ENCODE assay signal across 1 cellular context in genomic region chr11:111601636-111601978, GRCh38.
TF ChIP-seq lines count a peak whose summit lies in the region.

No MANE protein-coding gene starts in this region.

TF ChIP-seq in K562, 482 proteins besides CTCF, POLR2A, EP300 and RAD21 (continued from another document and continues in another):
- TF ChIP-seq CHD7 (IDR thresholded peaks at IDR 0.05; ENCODE audit: low read depth, low read length) (no peak), TSC22D4 (tag; IDR thresholded peaks at IDR 0.05) (no peak), ILK (tag; IDR thresholded peaks at IDR 0.05; ENCODE audit: borderline replicate concordance, low read depth) (no peak), KHSRP (IDR thresholded peaks at IDR 0.05) (no peak), PKNOX1 (IDR thresholded peaks at IDR 0.05) (peak; percentile 33; the same call in 1 of the 2 replicates), RUNX1 (IDR thresholded peaks at IDR 0.05; ENCODE audit: low read depth) (no peak), ZFP1 (CRISPR knock-in tag; IDR thresholded peaks at IDR 0.05) (no peak), POLR3G (IDR thresholded peaks at IDR 0.05; ENCODE audit: extremely low read depth, insufficient read length, insufficient replicate concordance) (no peak), SOX6 (IDR thresholded peaks at IDR 0.05) (no peak), RBM15 (IDR thresholded peaks at IDR 0.05; ENCODE audit: insufficient read depth, low read length) (no peak), ZNF57 (CRISPR knock-in tag; IDR thresholded peaks at IDR 0.05) (no peak), OTX1 (CRISPR knock-in tag; IDR thresholded peaks at IDR 0.05) (no peak), ZFPM2 (CRISPR knock-in tag; IDR thresholded peaks at IDR 0.05) (no peak), CREB5 (CRISPR knock-in tag; IDR thresholded peaks at IDR 0.05) (no peak), ZNF395 (CRISPR knock-in tag; IDR thresholded peaks at IDR 0.05) (0 out of 2 replicates have a peak, but pooled peaks have one; percentile 27), ZSCAN32 (CRISPR knock-in tag; IDR thresholded peaks at IDR 0.05) (no peak), HDAC3 (IDR thresholded peaks at IDR 0.05; ENCODE audit: borderline replicate concordance, partially characterized antibody) (no peak), ZNF644 (tag; IDR thresholded peaks at IDR 0.05; ENCODE audit: low read depth) (no peak), ZBTB12 (CRISPR knock-in tag; IDR thresholded peaks at IDR 0.05) (no peak), MXI1 (IDR thresholded peaks at IDR 0.05; ENCODE audit: low read depth, low read length) (no peak), MGA (IDR thresholded peaks at IDR 0.05) (0 out of 2 replicates have a peak, but pooled peaks have one; percentile 81), MXD1 (CRISPR knock-in tag; IDR thresholded peaks at IDR 0.05; ENCODE audit: borderline replicate concordance, poor library complexity, severe bottlenecking) (no peak), BRD9 (IDR thresholded peaks at IDR 0.05; ENCODE audit: low read depth, partially characterized antibody) (no peak), MBD2 (IDR thresholded peaks at IDR 0.05; ENCODE audit: borderline replicate concordance, low read depth) (no peak)
